1 cellular context compared by ENCODE assay signal in the genomic region with DNA sequence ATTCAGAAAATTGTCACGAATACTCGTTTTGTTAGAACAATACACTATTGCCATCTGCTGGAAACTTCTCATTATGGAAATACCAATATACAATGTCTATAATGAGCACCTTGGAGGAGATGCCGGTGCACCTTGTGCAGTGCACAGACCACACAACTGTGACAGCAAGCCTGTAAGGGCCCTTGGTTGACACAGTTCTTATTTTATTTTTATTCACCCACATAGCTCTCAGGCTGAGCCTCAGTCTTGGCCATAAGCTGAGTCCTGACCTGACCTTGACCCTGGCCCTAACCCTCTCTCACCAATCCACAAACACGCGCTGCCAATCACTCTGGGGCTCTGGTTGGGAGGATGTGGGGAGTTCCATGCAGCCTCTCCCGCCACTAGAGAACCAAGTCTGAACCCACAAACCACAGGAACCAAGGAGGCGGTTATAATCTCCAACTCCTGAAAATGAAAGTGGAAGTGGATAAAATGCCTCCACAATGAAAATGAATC.
TF ChIP-seq lines count a peak whose summit lies in the region.

No MANE protein-coding gene starts in this region.

TF ChIP-seq in HepG2, 621 proteins besides CTCF, POLR2A, EP300 and RAD21 (continued from another document):
- TF ChIP-seq, protein P1, sequence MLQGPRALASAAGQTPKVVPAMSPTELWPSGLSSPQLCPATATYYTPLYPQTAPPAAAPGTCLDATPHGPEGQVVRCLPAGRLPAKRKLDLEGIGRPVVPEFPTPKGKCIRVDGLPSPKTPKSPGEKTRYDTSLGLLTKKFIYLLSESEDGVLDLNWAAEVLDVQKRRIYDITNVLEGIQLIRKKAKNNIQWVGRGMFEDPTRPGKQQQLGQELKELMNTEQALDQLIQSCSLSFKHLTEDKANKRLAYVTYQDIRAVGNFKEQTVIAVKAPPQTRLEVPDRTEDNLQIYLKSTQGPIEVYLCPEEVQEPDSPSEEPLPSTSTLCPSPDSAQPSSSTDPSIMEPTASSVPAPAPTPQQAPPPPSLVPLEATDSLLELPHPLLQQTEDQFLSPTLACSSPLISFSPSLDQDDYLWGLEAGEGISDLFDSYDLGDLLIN (CRISPR knock-in tag; IDR thresholded peaks at IDR 0.05; ENCODE audit: borderline replicate concordance), result no peak
- TF ChIP-seq NR2F2 (IDR thresholded peaks at IDR 0.05; ENCODE audit: borderline replicate concordance, low read depth) (no peak), CC2D1A (CRISPR knock-in tag; IDR thresholded peaks at IDR 0.05) (no peak), TEAD3 (CRISPR knock-in tag; optimal IDR thresholded peaks at IDR 0.05; ENCODE audit: borderline replicate concordance) (no peak), PPARG (CRISPR knock-in tag; conservative IDR thresholded peaks at IDR 0.05) (no peak), TCF7L2 (IDR thresholded peaks at IDR 0.05; ENCODE audit: low read depth, low read length) (no peak), ZFP41 (CRISPR knock-in tag; IDR thresholded peaks at IDR 0.05; ENCODE audit: borderline replicate concordance) (no peak), SSRP1 (CRISPR knock-in tag; IDR thresholded peaks at IDR 0.05) (no peak), ZNF20 (CRISPR knock-in tag; IDR thresholded peaks at IDR 0.05) (no peak), SIX4 (CRISPR knock-in tag; IDR thresholded peaks at IDR 0.05) (no peak), CBX5 (CRISPR knock-in tag; IDR thresholded peaks at IDR 0.05; ENCODE audit: borderline replicate concordance) (no peak), ZSCAN30 (CRISPR knock-in tag; IDR thresholded peaks at IDR 0.05) (no peak), ZNF607 (CRISPR knock-in tag; IDR thresholded peaks at IDR 0.05; ENCODE audit: borderline replicate concordance) (no peak)
- TF ChIP-seq, protein P2, sequence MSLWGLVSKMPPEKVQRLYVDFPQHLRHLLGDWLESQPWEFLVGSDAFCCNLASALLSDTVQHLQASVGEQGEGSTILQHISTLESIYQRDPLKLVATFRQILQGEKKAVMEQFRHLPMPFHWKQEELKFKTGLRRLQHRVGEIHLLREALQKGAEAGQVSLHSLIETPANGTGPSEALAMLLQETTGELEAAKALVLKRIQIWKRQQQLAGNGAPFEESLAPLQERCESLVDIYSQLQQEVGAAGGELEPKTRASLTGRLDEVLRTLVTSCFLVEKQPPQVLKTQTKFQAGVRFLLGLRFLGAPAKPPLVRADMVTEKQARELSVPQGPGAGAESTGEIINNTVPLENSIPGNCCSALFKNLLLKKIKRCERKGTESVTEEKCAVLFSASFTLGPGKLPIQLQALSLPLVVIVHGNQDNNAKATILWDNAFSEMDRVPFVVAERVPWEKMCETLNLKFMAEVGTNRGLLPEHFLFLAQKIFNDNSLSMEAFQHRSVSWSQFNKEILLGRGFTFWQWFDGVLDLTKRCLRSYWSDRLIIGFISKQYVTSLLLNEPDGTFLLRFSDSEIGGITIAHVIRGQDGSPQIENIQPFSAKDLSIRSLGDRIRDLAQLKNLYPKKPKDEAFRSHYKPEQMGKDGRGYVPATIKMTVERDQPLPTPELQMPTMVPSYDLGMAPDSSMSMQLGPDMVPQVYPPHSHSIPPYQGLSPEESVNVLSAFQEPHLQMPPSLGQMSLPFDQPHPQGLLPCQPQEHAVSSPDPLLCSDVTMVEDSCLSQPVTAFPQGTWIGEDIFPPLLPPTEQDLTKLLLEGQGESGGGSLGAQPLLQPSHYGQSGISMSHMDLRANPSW (CRISPR knock-in tag; IDR thresholded peaks at IDR 0.05; ENCODE audit: borderline replicate concordance), result no peak
- TF ChIP-seq, protein P3, sequence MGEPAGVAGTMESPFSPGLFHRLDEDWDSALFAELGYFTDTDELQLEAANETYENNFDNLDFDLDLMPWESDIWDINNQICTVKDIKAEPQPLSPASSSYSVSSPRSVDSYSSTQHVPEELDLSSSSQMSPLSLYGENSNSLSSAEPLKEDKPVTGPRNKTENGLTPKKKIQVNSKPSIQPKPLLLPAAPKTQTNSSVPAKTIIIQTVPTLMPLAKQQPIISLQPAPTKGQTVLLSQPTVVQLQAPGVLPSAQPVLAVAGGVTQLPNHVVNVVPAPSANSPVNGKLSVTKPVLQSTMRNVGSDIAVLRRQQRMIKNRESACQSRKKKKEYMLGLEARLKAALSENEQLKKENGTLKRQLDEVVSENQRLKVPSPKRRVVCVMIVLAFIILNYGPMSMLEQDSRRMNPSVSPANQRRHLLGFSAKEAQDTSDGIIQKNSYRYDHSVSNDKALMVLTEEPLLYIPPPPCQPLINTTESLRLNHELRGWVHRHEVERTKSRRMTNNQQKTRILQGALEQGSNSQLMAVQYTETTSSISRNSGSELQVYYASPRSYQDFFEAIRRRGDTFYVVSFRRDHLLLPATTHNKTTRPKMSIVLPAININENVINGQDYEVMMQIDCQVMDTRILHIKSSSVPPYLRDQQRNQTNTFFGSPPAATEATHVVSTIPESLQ (CRISPR knock-in tag; conservative IDR thresholded peaks at IDR 0.05), result no peak
- TF ChIP-seq, protein P4, sequence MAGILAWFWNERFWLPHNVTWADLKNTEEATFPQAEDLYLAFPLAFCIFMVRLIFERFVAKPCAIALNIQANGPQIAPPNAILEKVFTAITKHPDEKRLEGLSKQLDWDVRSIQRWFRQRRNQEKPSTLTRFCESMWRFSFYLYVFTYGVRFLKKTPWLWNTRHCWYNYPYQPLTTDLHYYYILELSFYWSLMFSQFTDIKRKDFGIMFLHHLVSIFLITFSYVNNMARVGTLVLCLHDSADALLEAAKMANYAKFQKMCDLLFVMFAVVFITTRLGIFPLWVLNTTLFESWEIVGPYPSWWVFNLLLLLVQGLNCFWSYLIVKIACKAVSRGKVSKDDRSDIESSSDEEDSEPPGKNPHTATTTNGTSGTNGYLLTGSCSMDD (CRISPR knock-in tag; IDR thresholded peaks at IDR 0.05), result no peak
